ENCODE assay signal across 1 cellular context in genomic region chr2:54103454-54104314, GRCh38.
TF ChIP-seq lines count a peak whose summit lies in the region.

No MANE protein-coding gene starts in this region.

TF ChIP-seq in GM23338, 12 proteins besides CTCF, POLR2A, EP300 and RAD21 (continued from another document):
- TF ChIP-seq ZNF462 (CRISPR knock-in tag; IDR thresholded peaks at IDR 0.05): no peak
- no peak for TF ChIP-seq POLR2AphosphoS5 (IDR thresholded peaks at IDR 0.05; ENCODE audit: low read depth)
- TF ChIP-seq EZH2 (IDR thresholded peaks at IDR 0.05; ENCODE audit: low read depth, unreplicated experiment): no peak
- TF ChIP-seq REST (IDR thresholded peaks at IDR 0.05; ENCODE audit: unreplicated experiment): no peak
- no peak for TF ChIP-seq STAT1 (IDR thresholded peaks at IDR 0.05; ENCODE audit: unreplicated experiment)
